Comparison of ENCODE assay signal across 20 cellular contexts in genomic region chr9:125703662-125704061, GRCh38.
"Had no signal": no experiment of that assay in that cellular context is flagged by ENCODE, and none has a peak within 500 bp of the region (broad histone marks: within the 10 kb centered on the region; RNA-seq: fewer than 3 reads in every experiment).

No MANE protein-coding gene starts in this region.

- H3K27ac ChIP-seq: right lobe of liver, skin epidermis, testis had no signal

- H3K36me3 Mint-ChIP-seq: brain had no signal

- DNase-seq: activated CD4-positive, alpha-beta T cell treated with anti-CD3 and anti-CD28 coated beads, Interleukin-2, amount 50 U/mL, for 1 hour; activated CD8-positive, alpha-beta T cell treated with anti-CD3 and anti-CD28 coated beads, Interleukin-2, amount 10 ng/mL, durations not matched to agents 7 days and 5 days; activated effector memory CD4-positive, alpha-beta T cell treated with Interleukin-2 at 50 U/mL for 16 hours; activated naive CD4-positive, alpha-beta T cell treated with anti-CD3 and anti-CD28 coated beads, Interleukin-2, amount 10 ng/mL, durations not matched to agents 7 days and 5 days; anterior cingulate cortex; central memory CD4-positive, alpha-beta T cell; dermis blood vessel endothelial cell; effector CD8-positive, alpha-beta T cell; left ventricle myocardium superior; mammary epithelial cell; occipital lobe; right lobe of liver; stimulated activated CD4-positive, alpha-beta T cell treated with anti-CD3 and anti-CD28 coated beads, Interleukin-1b, Interleukin-23, amount 100 ng/mL, for 48 hours; testis had no signal

- H3K27me3 ChIP-seq: foreskin keratinocyte, right lobe of liver, testis had no signal

- H3K4me3 ChIP-seq: right lobe of liver, skin epidermis, testis had no signal

- H3K36me3 ChIP-seq: right lobe of liver had no signal

- H3K9me3 ChIP-seq: right lobe of liver, testis had no signal

- H3K27me3 Mint-ChIP-seq: activated naive CD4-positive, alpha-beta T cell treated with anti-CD3 and anti-CD28 coated beads, Interleukin-2, amount 10 ng/mL, durations not matched to agents 7 days and 5 days; brain; type B pancreatic cell had no signal

- ATAC-seq: activated CD4-positive, CD25-positive, alpha-beta regulatory T cell treated with anti-CD3 and anti-CD28 coated beads, Interleukin-2, amount 50 U/mL, for 24 hours; activated CD8-positive, alpha-beta T cell treated with anti-CD3 and anti-CD28 coated beads, Interleukin-2, amount 10 ng/mL, durations not matched to agents 7 days and 5 days; foreskin keratinocyte; left ventricle myocardium superior; right lobe of liver; SK-N-SH treated with all-trans-retinoic acid at 6 μM for 48 hours had no signal

- H3K9me3 Mint-ChIP-seq: activated naive CD4-positive, alpha-beta T cell treated with anti-CD3 and anti-CD28 coated beads, Interleukin-2, amount 10 ng/mL, durations not matched to agents 7 days and 5 days; brain; type B pancreatic cell had no signal

- H3K4me3 Mint-ChIP-seq: activated CD8-positive, alpha-beta T cell treated with anti-CD3 and anti-CD28 coated beads, Interleukin-2, amount 10 ng/mL, durations not matched to agents 7 days and 5 days; activated naive CD4-positive, alpha-beta T cell treated with anti-CD3 and anti-CD28 coated beads, Interleukin-2, amount 10 ng/mL, durations not matched to agents 7 days and 5 days had no signal

- H3K27ac Mint-ChIP-seq: activated CD8-positive, alpha-beta T cell treated with anti-CD3 and anti-CD28 coated beads, Interleukin-2, amount 10 ng/mL, durations not matched to agents 7 days and 5 days; activated naive CD4-positive, alpha-beta T cell treated with anti-CD3 and anti-CD28 coated beads, Interleukin-2, amount 10 ng/mL, durations not matched to agents 7 days and 5 days; brain; type B pancreatic cell had no signal
